Comparison of ENCODE assay signal across 19 cellular contexts in the genomic region with DNA sequence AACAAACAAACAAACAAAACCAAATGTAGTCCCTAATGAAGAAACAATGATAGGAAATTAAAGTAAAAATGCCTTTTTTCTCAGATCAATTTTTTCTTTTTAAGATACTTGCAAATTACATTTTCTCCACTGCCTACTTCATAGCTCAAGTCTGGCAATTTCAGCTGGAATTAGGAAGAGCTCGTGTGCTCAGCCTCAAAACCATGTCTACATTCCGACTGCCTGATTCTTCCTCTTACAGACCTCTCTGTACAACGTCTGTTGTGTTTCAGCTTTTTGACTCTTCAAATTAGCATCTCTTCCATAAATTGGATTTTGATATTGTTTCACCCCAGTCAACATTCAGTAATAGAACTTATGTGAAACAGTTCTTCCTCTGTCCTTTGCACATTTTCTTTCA.
"Had no signal": no experiment of that assay in that cellular context is flagged by ENCODE, and none has a peak within 500 bp of the region (broad histone marks: within the 10 kb centered on the region; RNA-seq: fewer than 3 reads in every experiment).

No MANE protein-coding gene starts in this region.

- H3K36me3 ChIP-seq: neural progenitor cell, ovary, stomach, upper lobe of right lung had no signal

- DNase-seq: activated B cell treated with CpG ODN at 0.5 μM for 24 hours; activated gamma-delta T cell treated with Interleukin-2 at 50 U/mL for 16 hours; activated naive CD8-positive, alpha-beta T cell treated with anti-CD3 and anti-CD28 coated beads for 36 hours; dermis blood vessel endothelial cell; effector memory CD8-positive, alpha-beta T cell; naive B cell; ovary; stimulated activated CD4-positive, alpha-beta T cell treated with anti-CD3 and anti-CD28 coated beads, Interleukin-12 subunit alpha, Interleukin-12 subunit beta, amount 100 ng/mL, for 4 hours; stimulated activated CD4-positive, alpha-beta T cell treated with anti-CD3 and anti-CD28 coated beads, Interleukin-2, amount 100 ng/mL, for 24 hours; stomach; T-helper 2 cell; testis; upper lobe of right lung had no signal

- H3K9me3 ChIP-seq: ovary, stomach, testis, upper lobe of right lung had no signal

- H3K4me2 ChIP-seq: neural progenitor cell had no signal

- ATAC-seq: effector memory CD8-positive, alpha-beta T cell; sciatic nerve; upper lobe of right lung had no signal

- H3K27me3 ChIP-seq: neural progenitor cell, ovary, stomach, testis, upper lobe of right lung had no signal

- H3K9ac ChIP-seq: neural progenitor cell had no signal

- H3K4me3 ChIP-seq: lung, neural progenitor cell, ovary, stomach, testis, upper lobe of right lung had no signal

- H3K4me1 ChIP-seq: upper lobe of right lung had no signal

- H2AFZ ChIP-seq: neural progenitor cell had no signal

- H3K27ac ChIP-seq: neural progenitor cell, ovary, stomach, testis, upper lobe of right lung had no signal

- FAIRE-seq: bronchial epithelial cell, islet of Langerhans, TTC549 had no signal
